ENCODE assay signal across 28 cellular contexts in genomic region chr15:78950343-78950742, GRCh38. TPM values are rescaled to one million over a fixed set of nuclear protein-coding genes. Genes with fewer than 3 reads are reported as not detected.
DNase-seq lines count a peak whose midpoint lies in the region; ATAC-seq and TF ChIP-seq lines count a peak whose summit lies in the region.
"Had no signal": no experiment of that assay in that cellular context is flagged by ENCODE, and none has a peak within 500 bp of the region (broad histone marks: within the 10 kb centered on the region; RNA-seq: fewer than 3 reads in every experiment).

No MANE protein-coding gene starts in this region.

- no peaks in the 10 kb centered on the region for H3K27me3 ChIP-seq in duodenal mucosa (ENCODE audit: control insufficient read depth in 1 of 2, insufficient read depth in 2 of 2, low read length in 2 of 2)
- H3K27me3 ChIP-seq: SJCRH30, testis had no signal

- DNase-seq in HuH-7 (ENCODE audit: low spot score) (peak; percentile 75), mucosa of descending colon (no peak), NCI-H345 (lab: John Stamatoyannopoulos, UW) (no peak), superior temporal gyrus (ENCODE audit: extremely low spot score) (no peak), NOMO-1 treated with DMSO at 0.1 percent for 48 hours (lab: John Stamatoyannopoulos, UW; ENCODE audit: unreplicated experiment) (no peak), erythroblast (lab: John Stamatoyannopoulos, UW) (no peak)
- DNase-seq: activated CD4-positive, alpha-beta T cell treated with anti-CD3 and anti-CD28 coated beads for 48 hours; activated naive CD4-positive, alpha-beta T cell treated with anti-CD3 and anti-CD28 coated beads, Interleukin-2, amount 50 U/mL, for 16 hours; brain microvascular endothelial cell; CD8-positive, alpha-beta memory T cell; effector CD4-positive, alpha-beta T cell; hypothalamus; Kasumi-1; MV-4-11; natural killer cell; NCI-H1436; NCI-H2081; NCI-H2227 treated with DMSO at 0.1 percent for 48 hours; NCI-H69; occipital lobe; SJCRH30; stimulated activated naive CD4-positive, alpha-beta T cell treated with Interleukin-2 at 50 U/mL for 16 hours; T-helper 9 cell; testis had no signal

- peaks cover 22 to 30% of the 10 kb centered on the region in 2 donors for H3K4me1 ChIP-seq in duodenal mucosa (ENCODE audit: control insufficient read depth in 1 of 2, insufficient read depth in 2 of 2, low read length in 2 of 2)
- peaks cover 15% of the 10 kb centered on the region for H3K4me1 ChIP-seq in mucosa of descending colon (ENCODE audit: low read depth)
- H3K4me1 ChIP-seq: SJCRH30 had no signal

- H3K9ac ChIP-seq in duodenal mucosa (ENCODE audit: low read depth in 1 of 2, low read length in 2 of 2): peak overlapping the region in 1 of 2 donors; percentile 40

- intact Hi-C loops in mucosa of descending colon (cut with DNase I, micrococcal nuclease): no loop called here

- TF ChIP-seq CTCF in 22Rv1 (IDR thresholded peaks at IDR 0.05) (no peak), mucosa of descending colon (IDR thresholded peaks at IDR 0.05) (no peak)

- ATAC-seq in mucosa of descending colon: peak; percentile 73
- ATAC-seq: natural killer cell had no signal

- H3K27ac ChIP-seq in 22Rv1 (peak overlapping the region; percentile 72), duodenal mucosa (ENCODE audit: low read depth, low read length) (peak overlapping the region; percentile 26)
- H3K27ac ChIP-seq: brain microvascular endothelial cell, HL-60, SJCRH30 had no signal

- H3K4me3 ChIP-seq in duodenal mucosa (ENCODE audit: low read depth in 1 of 2, low read length in 2 of 2): no peak overlapping the region
- no peak overlapping the region for H3K4me3 ChIP-seq in mucosa of descending colon
- H3K4me3 ChIP-seq: SJCRH30, smooth muscle cell, testis had no signal

- no peak for TF ChIP-seq POLR2A in erythroblast (IDR thresholded peaks at IDR 0.05; ENCODE audit: low read length)

- no peaks in the 10 kb centered on the region for H3K9me3 ChIP-seq in duodenal mucosa (ENCODE audit: control insufficient read depth in 1 of 2, low read length in 2 of 2)
- H3K9me3 ChIP-seq in mucosa of descending colon: no peaks in the 10 kb centered on the region
- H3K9me3 ChIP-seq: SJCRH30, testis had no signal

- H3K36me3 ChIP-seq in duodenal mucosa (ENCODE audit: control insufficient read depth in 1 of 2, insufficient read depth in 2 of 2, low read length in 2 of 2) (no peaks in the 10 kb centered on the region), mucosa of descending colon (ENCODE audit: low read depth) (no peaks in the 10 kb centered on the region)
- H3K36me3 ChIP-seq: brain microvascular endothelial cell, SJCRH30 had no signal

RNA-seq across cellular contexts. Expression of gene CTSH, which starts 5.5 kb away (rescaled TPM):
- total RNA-seq in mucosa of descending colon: 10 to 100 TPM; 29.6 to 57.4 (median 53.8) TPM
